ENCODE assay signal across 8 cellular contexts in genomic region chr1:204493882-204494280, GRCh38. TPM values are rescaled to one million over a fixed set of nuclear protein-coding genes. Genes with fewer than 3 reads are reported as not detected.
A peak's percentile ranks its signal among the peaks of the same experiment; 100 is the strongest.
DNase-seq lines count a peak whose midpoint lies in the region; ATAC-seq and TF ChIP-seq lines count a peak whose summit lies in the region.

No MANE protein-coding gene starts in this region.

- TF ChIP-seq CTCF in esophagus muscularis mucosa (IDR thresholded peaks at IDR 0.05) (no peak), transverse colon (IDR thresholded peaks at IDR 0.05) (no peak)

- peaks cover 29 to 59% (median 42%) of the 10 kb centered on the region in 4 donors for H3K4me1 ChIP-seq in esophagus muscularis mucosa
- H3K4me1 ChIP-seq in transverse colon = peaks cover 11 to 38% (median 26%) of the 10 kb centered on the region in 4 donors

- TF ChIP-seq POLR2A in esophagus muscularis mucosa (IDR thresholded peaks at IDR 0.05; ENCODE audit: low read depth) (no peak), transverse colon (IDR thresholded peaks at IDR 0.05) (peak; percentile 69)

- H3K9me3 ChIP-seq in esophagus muscularis mucosa (no peaks in the 10 kb centered on the region), transverse colon (no peaks in the 10 kb centered on the region)

- WGBS in esophagus muscularis mucosa = 0% methylated on average over 13 of the region's 18 CpGs
- 0 to 1% methylated on average over 4 to 18 of the region's 18 CpGs for WGBS in transverse colon (ENCODE audit: low coverage in 1 of 2), 2 donors

- peak overlapping the region; percentile 71 to 87 (median 83) for H3K4me3 ChIP-seq in esophagus muscularis mucosa
- peak overlapping the region; percentile 52 to 92 (median 57) for H3K4me3 ChIP-seq in transverse colon

- H3K27me3 ChIP-seq in esophagus muscularis mucosa (no peaks in the 10 kb centered on the region), transverse colon (no peaks in the 10 kb centered on the region)

- DNase-seq in Ammon's horn (ENCODE audit: low spot score) (peak; percentile 76), NCI-H69 (lab: John Stamatoyannopoulos, UW) (peak; percentile 75), esophagus muscularis mucosa (ENCODE audit: extremely low spot score) (no peak), myocyte (ENCODE audit: low read depth) (peak; percentile 38), transverse colon (peak; percentile 89)
- peak; percentile 35 for DNase-seq in activated CD8-positive, alpha-beta memory T cell treated with anti-CD3 and anti-CD28 coated beads, Interleukin-2, amount 50 U/mL, for 4 hours

- peak; percentile 27 for ATAC-seq in GM18870 (IDR thresholded peaks at IDR 0.05; ENCODE audit: unreplicated experiment)
- ATAC-seq in HG03108 (IDR thresholded peaks at IDR 0.05; ENCODE audit: unreplicated experiment) = peak; percentile 31

- intact Hi-C loops in esophagus muscularis mucosa (cut with DNase I) (loop anchor here (2.0 kb wide), 1 partner anchor 47 kb away; no protein-coding TSS in a partner anchor), transverse colon (cut with DNase I; ENCODE audit: low total_unique reads) (no loop called here)

- no peak for TF ChIP-seq EP300 in esophagus muscularis mucosa (IDR thresholded peaks at IDR 0.05)
- TF ChIP-seq EP300 in transverse colon (IDR thresholded peaks at IDR 0.05; ENCODE audit: low read depth) = peak; percentile 8

- H3K36me3 ChIP-seq in esophagus muscularis mucosa = no peaks in the 10 kb centered on the region
- H3K36me3 ChIP-seq in transverse colon = no peaks in the 10 kb centered on the region

- in situ Hi-C loops in transverse colon (cut with MboI; ENCODE audit: low pct_ligation_motif_present in 1 of 4, low pct_unique_long_range_greater_than_20kb in 1 of 4, low sequenced_read_pairs in 3 of 4) = no loop called here

- H3K27ac ChIP-seq in esophagus muscularis mucosa (replicated peaks in 1 of 4) (peak overlapping the region; percentile 85 to 95 (median 92)), transverse colon (peak overlapping the region; percentile 95 to 100 (median 98))

RNA-seq across cellular contexts. Expression of gene PIK3C2B, which starts 0.7 kb away (rescaled TPM):
- 10 to 100 TPM; 10.8 to 15.8 (median 13.6) TPM for total RNA-seq in esophagus muscularis mucosa
- total RNA-seq in myocyte = 4.9 and 5.6 TPM in 2 replicates
- polyA plus RNA-seq in myocyte (2012) = 7.9 TPM
- total RNA-seq in transverse colon = 100 to 1,000 TPM in 2 of 4 donors, 10 to 100 TPM in 2; 61.9 to 181 (median 88.8) TPM

RNA-seq across cellular contexts. Expression of gene MDM4, which starts 22.3 kb away (rescaled TPM):
- 10 to 100 TPM; 21.6 to 51.1 (median 28.5) TPM for total RNA-seq in esophagus muscularis mucosa
- total RNA-seq in myocyte = 27.7 and 36.3 TPM in 2 replicates
- 11.2 TPM for polyA plus RNA-seq in myocyte (2012)
- total RNA-seq in transverse colon = 100 to 1,000 TPM in 2 of 4 donors, 10 to 100 TPM in 2; 64.3 to 140 (median 109) TPM
